Comparison of ENCODE assay signal across 19 cellular contexts in the genomic region with DNA sequence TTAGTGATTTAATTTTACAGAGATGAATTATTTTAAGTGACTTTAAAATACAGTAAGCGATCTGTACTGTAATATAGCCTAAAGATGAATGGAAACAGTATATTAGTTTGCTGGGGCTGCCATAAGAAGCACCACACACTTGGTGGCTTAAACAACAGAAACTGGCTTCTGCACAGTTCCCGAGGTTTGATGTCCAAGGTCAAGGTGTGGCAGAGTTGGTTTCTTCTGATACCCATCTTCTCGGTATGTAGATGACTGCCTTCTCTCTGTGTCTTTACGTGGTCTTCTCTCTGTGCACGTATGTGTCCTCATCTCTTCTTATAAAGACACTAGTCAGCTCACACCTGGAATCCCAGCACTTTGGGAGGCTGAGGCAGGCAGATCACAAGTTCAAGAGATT.
A peak's percentile ranks its signal among the peaks of the same experiment; 100 is the strongest.
DNase-seq lines count a peak whose midpoint lies in the region; ATAC-seq, FAIRE-seq and TF ChIP-seq lines count a peak whose summit lies in the region.
"Had no signal": no experiment of that assay in that cellular context is flagged by ENCODE, and none has a peak within 500 bp of the region (broad histone marks: within the 10 kb centered on the region; RNA-seq: fewer than 3 reads in every experiment).

No MANE protein-coding gene starts in this region.

- no peaks in the 10 kb centered on the region for H3K27me3 Mint-ChIP-seq in activated T-helper 1 cell treated with anti-CD3 and anti-CD28 coated beads, Interleukin-12 subunit alpha, Interleukin-12 subunit beta, Interleukin-2, Interleukin-4 antibody, amounts not matched to agents 30 ng/mL and 10 ng/mL and 1 ng/mL, durations not matched to agents 14 hours and 24 hours and 36 hours (ENCODE audit: insufficient read depth)
- H3K27me3 Mint-ChIP-seq in MCF 10A (ENCODE audit: insufficient read depth, unreplicated experiment) = no peaks in the 10 kb centered on the region
- H3K27me3 Mint-ChIP-seq: CD4-positive, alpha-beta memory T cell had no signal

- H3K79me2 ChIP-seq in DOHH2 (ENCODE audit: control insufficient read depth, low read length) (peaks cover 27% of the 10 kb centered on the region), HepG2 (ENCODE audit: insufficient read depth, low read length) (no peaks in the 10 kb centered on the region)

- no peaks in the 10 kb centered on the region for H3K9me3 Mint-ChIP-seq in activated T-helper 1 cell treated with anti-CD3 and anti-CD28 coated beads, Interleukin-12 subunit alpha, Interleukin-12 subunit beta, Interleukin-2, Interleukin-4 antibody, amounts not matched to agents 30 ng/mL and 10 ng/mL and 1 ng/mL, durations not matched to agents 14 hours and 24 hours and 36 hours
- H3K9me3 Mint-ChIP-seq in MCF 10A (ENCODE audit: unreplicated experiment) = no peaks in the 10 kb centered on the region
- H3K9me3 Mint-ChIP-seq: CD4-positive, alpha-beta memory T cell; GM23338 had no signal

- H3K4me3 ChIP-seq in BLaER1 = peak overlapping the region; percentile 22; the same call in 1 of the 2 replicates
- peak overlapping the region; percentile 34 for H3K4me3 ChIP-seq in DOHH2 (ENCODE audit: low read length)
- H3K4me3 ChIP-seq in small intestine (ENCODE audit: low read depth in 1 of 2, low read length in 2 of 2) = no peak overlapping the region
- no peak overlapping the region for H3K4me3 ChIP-seq in HepG2 (replicated peaks in 1 of 3; ENCODE audit: insufficient read depth in 1 of 3, low read depth in 2 of 3, low read length in 3 of 3)
- H3K4me3 ChIP-seq: GM23338, K562 had no signal

- intact Hi-C loops in activated T-helper 1 cell treated with anti-CD3 and anti-CD28 coated beads, Interleukin-12 subunit alpha, Interleukin-12 subunit beta, Interleukin-2, Interleukin-4 antibody, amounts not matched to agents 30 ng/mL and 10 ng/mL and 1 ng/mL, durations not matched to agents 14 hours and 24 hours and 36 hours (cut with micrococcal nuclease) = no loop called here
- intact Hi-C loops in MCF 10A (cut with micrococcal nuclease) = no loop called here
- intact Hi-C loops in HepG2 (cut with micrococcal nuclease; ENCODE audit: unreplicated experiment) = no loop called here

- TF ChIP-seq RAD21 in HepG2 (CRISPR knock-in tag; IDR thresholded peaks at IDR 0.05) = no peak

- H3K4me2 ChIP-seq in BLaER1 (peak overlapping the region; percentile 88), DOHH2 (ENCODE audit: low read length) (peak overlapping the region; percentile 47), HepG2 (ENCODE audit: low read depth, low read length) (no peak overlapping the region)
- H3K4me2 ChIP-seq: GM23338 had no signal

- CTCF ChIA-PET in MCF 10A (lab: Yijun Ruan, JAX) (interaction anchor here (0.8 to 1.3 kb wide), 3 partner anchors 12 to 718 kb away, joined by 3 read pairs; no protein-coding TSS in a partner anchor), HepG2 (lab: Yijun Ruan, JAX; ENCODE audit: low intra/inter-chr PET ratio, low total read pairs) (no interaction called here)

- H3K36me3 Mint-ChIP-seq in activated T-helper 1 cell treated with anti-CD3 and anti-CD28 coated beads, Interleukin-12 subunit alpha, Interleukin-12 subunit beta, Interleukin-2, Interleukin-4 antibody, amounts not matched to agents 30 ng/mL and 10 ng/mL and 1 ng/mL, durations not matched to agents 14 hours and 24 hours and 36 hours (ENCODE audit: low read depth) = peaks cover 40% of the 10 kb centered on the region
- H3K36me3 Mint-ChIP-seq in MCF 10A (ENCODE audit: insufficient read depth, unreplicated experiment) = no peaks in the 10 kb centered on the region

- H2AFZ ChIP-seq in HepG2 (ENCODE audit: low read length) = no peak overlapping the region
- H2AFZ ChIP-seq: GM23338 had no signal

- peaks cover 46% of the 10 kb centered on the region for H3K36me3 ChIP-seq in BLaER1
- no peaks in the 10 kb centered on the region for H3K36me3 ChIP-seq in DOHH2 (ENCODE audit: control insufficient read depth, low read length)
- no peaks in the 10 kb centered on the region for H3K36me3 ChIP-seq in small intestine (ENCODE audit: control insufficient read depth in 2 of 2, insufficient read depth in 2 of 2, low read length in 2 of 2)
- H3K36me3 ChIP-seq in HepG2 (replicated peaks in 1 of 2; ENCODE audit: control insufficient read depth in 1 of 2, insufficient read depth in 2 of 2, low read length in 2 of 2) = no peaks in the 10 kb centered on the region

- H3F3A ChIP-seq in DOHH2 (ENCODE audit: control insufficient read depth, insufficient read depth) = peaks cover 12% of the 10 kb centered on the region

- BruUV-seq in MCF 10A (replicated peaks; lab: Mats Ljungman, UMichigan) (no TSS peak), HepG2 (replicated peaks; lab: Mats Ljungman, UMichigan) (no TSS peak)

- TF ChIP-seq CTCF in DOHH2 (IDR thresholded peaks at IDR 0.05; ENCODE audit: low read depth, low read length, poor library complexity, severe bottlenecking) = no peak
- TF ChIP-seq CTCF in MCF 10A (IDR thresholded peaks at IDR 0.05; ENCODE audit: unreplicated experiment) = no peak
- TF ChIP-seq CTCF in HepG2 (CRISPR knock-in tag; IDR thresholded peaks at IDR 0.05) = no peak

- H3K27ac Mint-ChIP-seq in activated T-helper 1 cell treated with anti-CD3 and anti-CD28 coated beads, Interleukin-12 subunit alpha, Interleukin-12 subunit beta, Interleukin-2, Interleukin-4 antibody, amounts not matched to agents 30 ng/mL and 10 ng/mL and 1 ng/mL, durations not matched to agents 14 hours and 24 hours and 36 hours = peak overlapping the region; percentile 75
- H3K27ac Mint-ChIP-seq in MCF 10A (ENCODE audit: low read depth, unreplicated experiment) = no peak overlapping the region
- H3K27ac Mint-ChIP-seq: GM23338 had no signal

- POLR2A ChIA-PET in MCF 10A (lab: Yijun Ruan, JAX) (no interaction called here), HepG2 (lab: Yijun Ruan, JAX) (no interaction called here)

- no peak for TF ChIP-seq EP300 in HepG2 (IDR thresholded peaks at IDR 0.05; ENCODE audit: low read depth in 2 of 2, low read length in 2 of 2)
- no peak for TF ChIP-seq EP300 in HepG2 (CRISPR knock-in tag; IDR thresholded peaks at IDR 0.05; ENCODE audit: borderline replicate concordance)

- H3K4me1 Mint-ChIP-seq in activated T-helper 1 cell treated with anti-CD3 and anti-CD28 coated beads, Interleukin-12 subunit alpha, Interleukin-12 subunit beta, Interleukin-2, Interleukin-4 antibody, amounts not matched to agents 30 ng/mL and 10 ng/mL and 1 ng/mL, durations not matched to agents 14 hours and 24 hours and 36 hours (ENCODE audit: low read depth) = peaks cover 73% of the 10 kb centered on the region
- no peaks in the 10 kb centered on the region for H3K4me1 Mint-ChIP-seq in MCF 10A (ENCODE audit: insufficient read depth, unreplicated experiment)

- peaks cover 10% of the 10 kb centered on the region; the same call in 1 of the 2 replicates for H3K9me3 ChIP-seq in BLaER1
- no peaks in the 10 kb centered on the region for H3K9me3 ChIP-seq in DOHH2 (ENCODE audit: control insufficient read depth, insufficient read depth, low read length)
- no peaks in the 10 kb centered on the region for H3K9me3 ChIP-seq in small intestine (ENCODE audit: control insufficient read depth, low read depth)
- H3K9me3 ChIP-seq in HepG2 (ENCODE audit: low read length) = no peaks in the 10 kb centered on the region

- in situ Hi-C loops in HepG2 (cut with HindIII; ENCODE audit: extremely low pct_ligation_motif_present, low pct_unique_long_range_greater_than_20kb) = no loop called here

- H3K4me3 Mint-ChIP-seq in activated T-helper 1 cell treated with anti-CD3 and anti-CD28 coated beads, Interleukin-12 subunit alpha, Interleukin-12 subunit beta, Interleukin-2, Interleukin-4 antibody, amounts not matched to agents 30 ng/mL and 10 ng/mL and 1 ng/mL, durations not matched to agents 14 hours and 24 hours and 36 hours = peak overlapping the region; percentile 24
- H3K4me3 Mint-ChIP-seq in MCF 10A (ENCODE audit: unreplicated experiment) = no peak overlapping the region
- H3K4me3 Mint-ChIP-seq: CD4-positive, alpha-beta memory T cell; GM23338 had no signal

- FAIRE-seq in small intestine (lab: Jason Lieb, UNC) (no peak), HepG2 (lab: Jason Lieb, UNC) (no peak)
- FAIRE-seq: K562 had no signal

- no peak for DNase-seq in activated T-helper 1 cell treated with anti-CD3 and anti-CD28 coated beads, Interleukin-12 subunit alpha, Interleukin-12 subunit beta, Interleukin-2, Interleukin-4 antibody, amounts not matched to agents 30 ng/mL and 10 ng/mL and 1 ng/mL, durations not matched to agents 14 hours and 24 hours and 36 hours (ENCODE audit: low spot score)
- DNase-seq in small intestine (peak; percentile 57), MCF 10A (ENCODE audit: unreplicated experiment) (no peak), HepG2 (ENCODE audit: low spot score) (no peak), T-helper 1 cell (no peak)
- DNase-seq: Calu3; CD4-positive, alpha-beta memory T cell; DMS53; MV-4-11; NCI-H1417; NCI-H1930; NCI-H2171; NCI-H446 treated with DMSO at 0.1 percent for 48 hours had no signal

- H3K9ac ChIP-seq in BLaER1 (no peak overlapping the region), HepG2 (ENCODE audit: insufficient read depth, low read depth, low read length) (no peak overlapping the region)

- H3K27ac ChIP-seq in BLaER1 (no peak overlapping the region), DOHH2 (ENCODE audit: low read depth, low read length) (peak overlapping the region; percentile 12), small intestine (ENCODE audit: low read depth in 1 of 2, low read length in 1 of 2) (peak overlapping the region in 1 of 2 donors; percentile 11), HepG2 (ENCODE audit: extremely low read length, insufficient read depth, low read length) (no peak overlapping the region)
- H3K27ac ChIP-seq: HL-60 had no signal

- H4K20me1 ChIP-seq in BLaER1 (peaks cover 37% of the 10 kb centered on the region; the same call in 1 of the 2 replicates), DOHH2 (ENCODE audit: control insufficient read depth, insufficient read depth, low read depth, low read length) (no peaks in the 10 kb centered on the region), HepG2 (ENCODE audit: insufficient read depth, low read length) (no peaks in the 10 kb centered on the region)

- WGBS in small intestine, 3 donors = 42 to 72% (median 54%) methylated on average over 5 of the region's 5 CpGs
- 44% methylated on average over 5 of the region's 5 CpGs for WGBS in HepG2 (ENCODE audit: low lambda C conversion rate)

- no peak for TF ChIP-seq POLR2A in HepG2 (IDR thresholded peaks at IDR 0.05; ENCODE audit: insufficient read depth in 1 of 2, low read depth in 2 of 2, low read length in 2 of 2)

- H3K9me2 ChIP-seq in DOHH2 (replicated peaks; ENCODE audit: control insufficient read depth, low read length) = no peaks in the 10 kb centered on the region

- H3K4me1 ChIP-seq in BLaER1 = peaks cover 82% of the 10 kb centered on the region
- peaks cover 72% of the 10 kb centered on the region for H3K4me1 ChIP-seq in DOHH2 (ENCODE audit: control insufficient read depth, low read length)
- peaks cover 0 to 6% of the 10 kb centered on the region in 2 donors for H3K4me1 ChIP-seq in small intestine (ENCODE audit: control insufficient read depth in 2 of 2, insufficient read depth in 1 of 2, low read depth in 1 of 2, low read length in 1 of 2)
- peaks cover 14% of the 10 kb centered on the region for H3K4me1 ChIP-seq in HepG2 (ENCODE audit: insufficient read depth, low read length)

- H3K27me3 ChIP-seq in BLaER1 (no peaks in the 10 kb centered on the region), DOHH2 (ENCODE audit: control insufficient read depth, low read length) (no peaks in the 10 kb centered on the region), small intestine (ENCODE audit: control insufficient read depth in 2 of 2, insufficient read depth in 2 of 2, low read length in 2 of 2) (no peaks in the 10 kb centered on the region), HepG2 (ENCODE audit: control insufficient read depth in 1 of 2, insufficient read depth in 2 of 2, low read length in 2 of 2) (no peaks in the 10 kb centered on the region)

- no peak for ATAC-seq in HepG2
- ATAC-seq: GM23338, K562, Panc1 had no signal

Comparison
In these comparisons a context has a peak if more than half of its experiments do, and no peak if none do; other contexts are left out.
1. H3K4me3 ChIP-seq: peak in BLaER1 (single experiment) and DOHH2 (single experiment); none in small intestine (0 of 2) and HepG2 (0 of 3).